ENCODE assay signal across 23 cellular contexts in the genomic region with DNA sequence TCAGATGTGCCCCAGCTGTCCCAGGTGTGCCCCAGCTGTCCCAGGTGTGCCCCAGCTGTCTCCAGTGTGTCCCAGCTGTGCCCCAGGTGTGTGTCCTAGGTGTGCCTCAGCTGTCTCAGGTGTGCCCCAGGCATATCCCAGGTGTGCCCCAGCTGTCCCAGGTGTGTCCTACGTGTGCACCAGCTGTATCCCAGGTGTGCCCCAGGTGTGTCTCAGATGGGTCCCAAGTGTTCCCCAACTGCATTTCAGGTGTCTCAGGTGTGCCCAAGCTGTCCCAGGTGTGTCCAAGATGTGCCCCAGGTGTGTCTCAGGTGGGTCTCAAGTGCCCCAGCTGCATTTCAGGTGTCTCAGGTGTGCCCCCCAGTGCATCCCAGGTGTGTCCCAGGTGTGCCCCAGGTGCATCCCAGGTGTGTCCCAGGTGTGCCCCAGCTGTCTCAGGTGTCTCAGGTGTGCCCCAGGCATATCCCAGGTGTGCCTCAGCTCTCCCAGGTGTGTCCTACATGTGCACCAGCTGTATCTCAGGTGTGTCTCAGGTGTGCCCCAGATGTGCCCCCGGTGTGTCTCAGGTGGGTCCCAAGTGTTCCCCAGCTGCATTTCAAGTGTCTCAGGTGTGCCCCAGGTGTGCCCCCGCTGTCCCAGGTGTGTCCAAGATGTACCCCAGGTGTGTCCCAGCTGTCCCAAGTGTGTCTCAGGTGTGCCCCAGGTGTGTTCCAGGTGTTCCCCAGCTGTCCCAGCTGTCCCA. TPM values are rescaled to one million over a fixed set of nuclear protein-coding genes. Genes with fewer than 3 reads are reported as not detected.
A peak's percentile ranks its signal among the peaks of the same experiment; 100 is the strongest.
DNase-seq lines count a peak whose midpoint lies in the region; ATAC-seq, FAIRE-seq and TF ChIP-seq lines count a peak whose summit lies in the region.
"Had no signal": no experiment of that assay in that cellular context is flagged by ENCODE, and none has a peak within 500 bp of the region (broad histone marks: within the 10 kb centered on the region; RNA-seq: fewer than 3 reads in every experiment).

No MANE protein-coding gene starts in this region.

- H3K4me1 Mint-ChIP-seq in neural crest cell: peaks cover 8% of the 10 kb centered on the region

- peak; percentile 46 for DNase-seq in cardiac septum (ENCODE audit: low spot score)
- no peak for DNase-seq in left cardiac atrium
- peak; percentile 31 for DNase-seq in coronary artery (ENCODE audit: low spot score)
- peak; percentile 36 for DNase-seq in neural crest cell (ENCODE audit: low read depth, low spot score)
- DNase-seq in uterus: peak; percentile 6 to 9
- DNase-seq in frontal cortex (ENCODE audit: low spot score in 2 of 2): no peak
- DNase-seq in ACHN: no peak
- no peak for DNase-seq in NCI-H1930 (lab: John Stamatoyannopoulos, UW)
- DNase-seq: activated CD4-positive, alpha-beta T cell treated with anti-CD3 and anti-CD28 coated beads for 1 hour; cerebellar nuclear complex; HFFc6; NCI-H2081; NCI-H524 treated with DMSO at 0.1 percent for 48 hours; substantia nigra; T-helper 9 cell had no signal

- no peak for TF ChIP-seq CTCF in coronary artery (IDR thresholded peaks at IDR 0.05)
- TF ChIP-seq CTCF in neural crest cell (conservative IDR thresholded peaks at IDR 0.05): no peak
- no peak for TF ChIP-seq CTCF in uterus (IDR thresholded peaks at IDR 0.05)

- TF ChIP-seq POLR2A in uterus (IDR thresholded peaks at IDR 0.05): no peak

- H3K27me3 Mint-ChIP-seq in neural crest cell (ENCODE audit: low read depth): peaks cover 26% of the 10 kb centered on the region

- H3K9me3 ChIP-seq in uterus: no peaks in the 10 kb centered on the region

- H3K36me3 ChIP-seq in uterus: no peaks in the 10 kb centered on the region
- H3K36me3 ChIP-seq: ascending aorta had no signal

- H3K9me3 Mint-ChIP-seq in neural crest cell: peaks cover 15% of the 10 kb centered on the region

- H3K27ac ChIP-seq in coronary artery (no peak overlapping the region), uterus (no peak overlapping the region)
- H3K27ac ChIP-seq: ascending aorta had no signal

- H3K4me3 ChIP-seq in coronary artery: no peak overlapping the region
- no peak overlapping the region for H3K4me3 ChIP-seq in uterus
- H3K4me3 ChIP-seq: ascending aorta had no signal

- H3K4me3 Mint-ChIP-seq in neural crest cell: peak overlapping the region; percentile 23
- H3K4me3 Mint-ChIP-seq: CD8-positive, alpha-beta T cell; HFFc6 had no signal

- FAIRE-seq in frontal cortex (lab: Jason Lieb, UNC): no peak
- FAIRE-seq: GM12892, islet of Langerhans had no signal

- H3K27me3 ChIP-seq in uterus: no peaks in the 10 kb centered on the region
- H3K27me3 ChIP-seq: ascending aorta had no signal

- H3K27ac Mint-ChIP-seq in neural crest cell (ENCODE audit: unreplicated experiment): no peak overlapping the region
- H3K27ac Mint-ChIP-seq: CD8-positive, alpha-beta T cell; HFFc6 had no signal

- intact Hi-C loops in cardiac septum (cut with DNase I) (no loop called here), left cardiac atrium (cut with DNase I) (no loop called here), uterus (cut with DNase I; ENCODE audit: low total_unique reads) (no loop called here)

- H3K36me3 Mint-ChIP-seq in neural crest cell (ENCODE audit: low read depth): peaks cover 2% of the 10 kb centered on the region
- H3K36me3 Mint-ChIP-seq: CD8-positive, alpha-beta T cell had no signal

- in situ Hi-C loops in ACHN (cut with HindIII; ENCODE audit: low pct_ligation_motif_present, low pct_unique_long_range_greater_than_20kb, low sequenced_read_pairs): no loop called here

- no peaks in the 10 kb centered on the region for H3K4me1 ChIP-seq in uterus
- H3K4me1 ChIP-seq: ascending aorta had no signal

- ATAC-seq in left cardiac atrium: no peak
- ATAC-seq: CD8-positive, alpha-beta T cell; naive thymus-derived CD8-positive, alpha-beta T cell; SK-N-SH treated with all-trans-retinoic acid at 6 μM for 48 hours had no signal

RNA-seq across cellular contexts. Expression of a gene that starts 1.3 kb away (rescaled TPM):
- total RNA-seq in cardiac septum (0.48 TPM), left cardiac atrium (under 1 TPM; 0.13 to 0.44 TPM), neural crest cell (0.77 and 1.5 TPM in 2 replicates), uterus (under 1 TPM in 2 of 4 donors, not detected in 2; 0.07 to 0.12 TPM), frontal cortex (under 0.01 TPM)
- total RNA-seq: ascending aorta; CD8-positive, alpha-beta T cell; HFFc6; naive thymus-derived CD8-positive, alpha-beta T cell; RPMI7951 had no signal

RNA-seq across cellular contexts. Expression of a gene that starts 7.8 kb away (rescaled TPM):
- not detected for total RNA-seq in cardiac septum
- not detected for total RNA-seq in left cardiac atrium
- not detected in 2 replicates for total RNA-seq in neural crest cell
- total RNA-seq in uterus: under 1 TPM in 1 of 4 donors, not detected in 3; 0.28 TPM
- not detected for total RNA-seq in frontal cortex
- total RNA-seq: ascending aorta; CD8-positive, alpha-beta T cell; HFFc6; naive thymus-derived CD8-positive, alpha-beta T cell; progenitor cell of endocrine pancreas; RPMI7951 had no signal

Comparison
In these comparisons a context has a peak if more than half of its experiments do, and no peak if none do; other contexts are left out.
1. DNase-seq: peak in cardiac septum (single experiment), coronary artery (single experiment), neural crest cell (single experiment) and uterus (2 of 2); none in left cardiac atrium (single experiment), frontal cortex (0 of 2), ACHN (single experiment) and NCI-H1930 (0 of 2).